In genomic region chr12:56521209-56521589, GRCh38 we compare ENCODE assay signal across 9 cellular contexts. TPM values are rescaled to one million over a fixed set of nuclear protein-coding genes. Genes with fewer than 3 reads are reported as not detected.
DNase-seq lines count a peak whose midpoint lies in the region; ATAC-seq, FAIRE-seq and TF ChIP-seq lines count a peak whose summit lies in the region.
"Had no signal": no experiment of that assay in that cellular context is flagged by ENCODE, and none has a peak within 500 bp of the region (broad histone marks: within the 10 kb centered on the region; RNA-seq: fewer than 3 reads in every experiment).

No MANE protein-coding gene starts in this region.

- H3K79me2 ChIP-seq in GM12878 (ENCODE audit: control insufficient read depth, insufficient read depth, low read length): no peaks in the 10 kb centered on the region

- CTCF ChIA-PET in activated CD4-positive, alpha-beta T cell treated with anti-CD3 and anti-CD28 coated beads, Interleukin-2, amount 10 ng/mL, durations not matched to agents 7 days and 5 days (lab: Charles Lee): interaction anchor here (0.6 to 1.6 kb wide), 6 partner anchors 9 to 62 kb away, joined by 3 to 6 read pairs (median 4); no protein-coding TSS in a partner anchor
- CTCF ChIA-PET in GM12878 (lab: Yijun Ruan, JAX): interaction anchor here (0.7 to 3.6 kb wide), 8 partner anchors 16 to 115 kb away, joined by 3 to 18 read pairs (median 4); no protein-coding TSS in a partner anchor

- DNase-seq in activated CD4-positive, alpha-beta T cell treated with anti-CD3 and anti-CD28 coated beads, Interleukin-2, amount 10 ng/mL, durations not matched to agents 7 days and 5 days: no peak
- DNase-seq in activated CD4-positive, alpha-beta T cell treated with anti-CD3 and anti-CD28 coated beads for 1 hour: no peak
- DNase-seq in GM12878 (ENCODE audit: low read depth, low spot score) (no peak), right lobe of liver (no peak), tibial artery (no peak), LoVo (ENCODE audit: low spot score) (no peak), mesenteric fat pad (ENCODE audit: low spot score) (no peak)
- DNase-seq: DMS153 had no signal

- H3K9me3 ChIP-seq in GM12878 (replicated peaks; ENCODE audit: control insufficient read depth, insufficient read depth, low read length): no peaks in the 10 kb centered on the region
- H3K9me3 ChIP-seq in right lobe of liver: no peaks in the 10 kb centered on the region
- H3K9me3 ChIP-seq in tibial artery: no peaks in the 10 kb centered on the region

- H3K27me3 Mint-ChIP-seq in activated CD4-positive, alpha-beta T cell treated with anti-CD3 and anti-CD28 coated beads, Interleukin-2, amount 10 ng/mL, durations not matched to agents 7 days and 5 days: no peaks in the 10 kb centered on the region

- H3K4me3 Mint-ChIP-seq in activated CD4-positive, alpha-beta T cell treated with anti-CD3 and anti-CD28 coated beads, Interleukin-2, amount 10 ng/mL, durations not matched to agents 7 days and 5 days: peak overlapping the region; percentile 87

- FAIRE-seq in GM12878 (lab: Jason Lieb, UNC): no peak

- H3K36me3 Mint-ChIP-seq in activated CD4-positive, alpha-beta T cell treated with anti-CD3 and anti-CD28 coated beads, Interleukin-2, amount 10 ng/mL, durations not matched to agents 7 days and 5 days (ENCODE audit: low read depth): no peaks in the 10 kb centered on the region

- H3K27ac ChIP-seq in GM12878 (ENCODE audit: control insufficient read depth, insufficient read depth): no peak overlapping the region
- H3K27ac ChIP-seq in right lobe of liver: peak overlapping the region; percentile 13 to 71 (median 35)
- peak overlapping the region; percentile 89 for H3K27ac ChIP-seq in tibial artery

- no peak overlapping the region; the same call in 1 of the 2 replicates for H3K9ac ChIP-seq in GM12878 (ENCODE audit: control insufficient read depth, insufficient read depth, low read length)

- H3K27ac Mint-ChIP-seq in activated CD4-positive, alpha-beta T cell treated with anti-CD3 and anti-CD28 coated beads, Interleukin-2, amount 10 ng/mL, durations not matched to agents 7 days and 5 days: no peak overlapping the region

- H3K9me3 Mint-ChIP-seq in activated CD4-positive, alpha-beta T cell treated with anti-CD3 and anti-CD28 coated beads, Interleukin-2, amount 10 ng/mL, durations not matched to agents 7 days and 5 days: no peaks in the 10 kb centered on the region

- no peak for TF ChIP-seq POLR2A in GM12878 (IDR thresholded peaks at IDR 0.05; ENCODE audit: low read depth, low read length)
- no peak for TF ChIP-seq POLR2A in right lobe of liver (IDR thresholded peaks at IDR 0.05)

- WGBS in GM12878 (ENCODE audit: insufficient coverage, insufficient replicate concordance, low lambda C conversion rate, missing lambda C conversion rate): 55% methylated on average over 3 of the region's 8 CpGs
- WGBS in right lobe of liver (ENCODE audit: insufficient coverage, low coverage, low lambda C conversion rate, missing lambda C conversion rate): 52% methylated on average over 7 of the region's 8 CpGs

- H3K4me1 Mint-ChIP-seq in activated CD4-positive, alpha-beta T cell treated with anti-CD3 and anti-CD28 coated beads, Interleukin-2, amount 10 ng/mL, durations not matched to agents 7 days and 5 days: peaks cover 35% of the 10 kb centered on the region

- H3K4me2 ChIP-seq in GM12878 (ENCODE audit: control insufficient read depth, insufficient read depth): peak overlapping the region; percentile 25; the same call in 1 of the 2 replicates

- RAD21 ChIA-PET in GM12878 (lab: Charles Lee; ENCODE audit: unreplicated experiment): interaction anchor here (0.6 to 1.5 kb wide), 4 partner anchors 9 to 116 kb away, joined by 3 to 11 read pairs (median 4); no protein-coding TSS in a partner anchor

- H3K4me1 ChIP-seq in GM12878 (ENCODE audit: control insufficient read depth, insufficient read depth, low read length) (peaks cover 4% of the 10 kb centered on the region; the same call in 1 of the 2 replicates), right lobe of liver (no peaks in the 10 kb centered on the region), tibial artery (peaks cover 0 to 56% (median 32%) of the 10 kb centered on the region in 4 donors)

- in situ Hi-C loops in GM12878 (cut with MboI): loop anchor here (5.0 kb wide), 1 partner anchor 71 kb away; no protein-coding TSS in a partner anchor

- ATAC-seq in GM12878: no peak
- peak; percentile 26 to 40 (median 32) for ATAC-seq in right lobe of liver
- no peak for ATAC-seq in GM19452 (IDR thresholded peaks at IDR 0.05; ENCODE audit: unreplicated experiment)

- H4K20me1 ChIP-seq in GM12878 (ENCODE audit: control insufficient read depth, insufficient read depth): no peaks in the 10 kb centered on the region

- SMC1A ChIA-PET in GM12878 (lab: Charles Lee; ENCODE audit: uncharacterized antibody, unreplicated experiment): interaction anchor here (0.6 to 2.7 kb wide), 10 partner anchors 10 to 237 kb away, joined by 3 to 10 read pairs (median 3); no protein-coding TSS in a partner anchor

- H3K4me3 ChIP-seq in GM12878: peak overlapping the region; percentile 55; the same call in 1 of the 2 replicates
- H3K4me3 ChIP-seq in right lobe of liver: peak overlapping the region; percentile 23 to 47 (median 28)
- peak overlapping the region; percentile 62 to 74 for H3K4me3 ChIP-seq in tibial artery

- intact Hi-C loops in GM12878 (cut with micrococcal nuclease; ENCODE audit: unreplicated experiment) (no loop called here), right lobe of liver (cut with DNase I) (loop anchor here in 1 of 2 donors (5.0 kb wide), 1 partner anchor 51 kb away; no protein-coding TSS in a partner anchor), tibial artery (cut with DNase I; ENCODE audit: low total_unique reads) (no loop called here)

- no peak for TF ChIP-seq EP300 in GM12878 (IDR thresholded peaks at IDR 0.05; ENCODE audit: borderline replicate concordance in 1 of 2, control insufficient read depth in 1 of 2, low read depth in 2 of 2, low read length in 2 of 2)

- TF ChIP-seq RAD21 in GM12878 (IDR thresholded peaks at IDR 0.05; ENCODE audit: insufficient read depth, low read depth, low read length): no peak

- no peaks in the 10 kb centered on the region; a peak in 1 of 4 replicates for H3K27me3 ChIP-seq in GM12878 (replicated peaks in 1 of 2; ENCODE audit: control insufficient read depth in 2 of 2, insufficient read depth in 2 of 2, low read length in 1 of 2)
- H3K27me3 ChIP-seq in right lobe of liver: no peaks in the 10 kb centered on the region
- no peaks in the 10 kb centered on the region for H3K27me3 ChIP-seq in tibial artery

- no TSS peak for BruUV-seq in GM12878 (replicated peaks; lab: Mats Ljungman, UMichigan)

- peak overlapping the region; percentile 69 for H2AFZ ChIP-seq in GM12878 (ENCODE audit: control insufficient read depth, low read depth, low read length)

- POLR2A ChIA-PET in activated CD4-positive, alpha-beta T cell treated with anti-CD3 and anti-CD28 coated beads, Interleukin-2, amount 10 ng/mL, durations not matched to agents 7 days and 5 days (lab: Charles Lee): interaction anchor here (0.6 to 0.7 kb wide), 3 partner anchors 14 to 73 kb away, joined by 3 to 5 read pairs (median 3); no protein-coding TSS in a partner anchor
- POLR2A ChIA-PET in GM12878 (lab: Charles Lee): interaction anchor here (0.5 to 1.9 kb wide), 9 partner anchors 45 to 791 kb away, joined by 3 to 7 read pairs (median 4); partner anchors contain the start of gene BAZ2A

- no peaks in the 10 kb centered on the region for H3K36me3 ChIP-seq in GM12878 (ENCODE audit: control insufficient read depth in 2 of 2, insufficient read depth in 2 of 2, low read length in 1 of 2)
- H3K36me3 ChIP-seq in right lobe of liver: no peaks in the 10 kb centered on the region
- H3K36me3 ChIP-seq in tibial artery: no peaks in the 10 kb centered on the region

- TF ChIP-seq CTCF in GM12878 (IDR thresholded peaks at IDR 0.05 in 2 of 3, conservative IDR thresholded peaks at IDR 0.05 in 1 of 3; ENCODE audit: control insufficient read depth in 2 of 3, extremely low read depth in 1 of 3, insufficient read depth in 1 of 3, low read depth in 3 of 3, low read length in 3 of 3) (no peak), right lobe of liver (IDR thresholded peaks at IDR 0.05) (no peak), tibial artery (IDR thresholded peaks at IDR 0.05) (no peak)

RNA-seq across cellular contexts. Expression of gene RBMS2, which starts 0.4 kb away (rescaled TPM):
- 1 to 10 TPM; 4.5 to 6.0 TPM for total RNA-seq in activated CD4-positive, alpha-beta T cell treated with anti-CD3 and anti-CD28 coated beads, Interleukin-2, amount 10 ng/mL, durations not matched to agents 7 days and 5 days
- 3.9 and 4.8 TPM in 2 replicates for total RNA-seq in GM12878 (2013; cell fraction: nucleolus; rRNA removed)
- total RNA-seq in GM12878 (2014; rRNA removed) (1.5 and 1.6 TPM in 2 replicates), GM12878 (2014; rRNA removed; fragmentation: Illumina TruSeq; extraction: Trizol) (2.1 and 2.2 TPM in 2 replicates), GM12878 (2021) (7.1 and 7.2 TPM in 2 replicates), right lobe of liver (1 to 10 TPM; 3.4 to 6.4 (median 4.3) TPM), mesenteric fat pad (63.1 TPM)
- 1.3 TPM for polyA plus RNA-seq in GM12878 (2011; ENCODE audit: low read depth)
- polyA plus RNA-seq in GM12878 (2011; rRNA removed) (0.40 and 0.56 TPM in 2 replicates), GM12878 (2014; fragmentation: Illumina TruSeq; extraction: Trizol) (5.6 and 6.0 TPM in 2 replicates), GM12878 (2014; fragmentation: Nextera tagmentation; extraction: Ambion mirVana) (1 to 10 TPM in 1 of 2 experiments, under 1 TPM in 1; 0.90 to 1.1 TPM), GM12878 (2014; rRNA removed) (3.1 and 3.9 TPM in 2 replicates), GM12878 (2016; fragmentation: Nextera tagmentation; extraction: Ambion mirVana) (1 to 10 TPM; 2.7 to 3.2 TPM)
- polyA plus RNA-seq in GM12878 (2011; cell fraction: cytosol; rRNA removed): 0.46 and 0.59 TPM in 2 replicates
- polyA plus RNA-seq in GM12878 (2011; cell fraction: nucleus; rRNA removed): 0.43 and 0.48 TPM in 2 replicates
- 2.2 and 6.9 TPM in 2 replicates for polyA plus RNA-seq in GM12878 (2012)
- polyA minus RNA-seq in GM12878 (2011; rRNA and poly(A)+ RNA removed): 3.2 and 20.0 TPM in 2 replicates
- polyA minus RNA-seq in GM12878 (2011; cell fraction: cytosol; rRNA and poly(A)+ RNA removed): 0.53 and 1.1 TPM in 2 replicates
- polyA minus RNA-seq in GM12878 (2011; cell fraction: nucleus; rRNA and poly(A)+ RNA removed): 0.19 and 0.36 TPM in 2 replicates

RNA-seq across cellular contexts. Expression of gene GLS2, which starts 33.2 kb away (rescaled TPM):
- total RNA-seq in activated CD4-positive, alpha-beta T cell treated with anti-CD3 and anti-CD28 coated beads, Interleukin-2, amount 10 ng/mL, durations not matched to agents 7 days and 5 days: 1 to 10 TPM; 1.1 to 1.9 TPM
- total RNA-seq in GM12878 (2013; cell fraction: nucleolus; rRNA removed): 5.2 and 6.4 TPM in 2 replicates
- total RNA-seq in GM12878 (2014; rRNA removed) (4.1 and 4.6 TPM in 2 replicates), GM12878 (2014; rRNA removed; fragmentation: Illumina TruSeq; extraction: Trizol) (3.1 TPM in 2 replicates), GM12878 (2021) (3.4 and 3.7 TPM in 2 replicates), right lobe of liver (100 to 1,000 TPM in 2 of 6 experiments, 10 to 100 TPM in 4; 37.2 to 267 (median 72.7) TPM), mesenteric fat pad (not detected)
- polyA plus RNA-seq in GM12878 (2011; ENCODE audit: low read depth): 1.6 TPM
- polyA plus RNA-seq in GM12878 (2011; rRNA removed) (2.1 and 2.4 TPM in 2 replicates), GM12878 (2014; fragmentation: Illumina TruSeq; extraction: Trizol) (2.6 and 3.1 TPM in 2 replicates), GM12878 (2014; fragmentation: Nextera tagmentation; extraction: Ambion mirVana) (1 to 10 TPM in 1 of 2 experiments, under 1 TPM in 1; 0.64 to 1.4 TPM), GM12878 (2014; rRNA removed) (3.8 and 4.9 TPM in 2 replicates), GM12878 (2016; fragmentation: Nextera tagmentation; extraction: Ambion mirVana) (1 to 10 TPM; 5.2 to 6.4 TPM)
- 3.1 and 3.8 TPM in 2 replicates for polyA plus RNA-seq in GM12878 (2011; cell fraction: cytosol; rRNA removed)
- polyA plus RNA-seq in GM12878 (2011; cell fraction: nucleus; rRNA removed): 6.5 and 7.2 TPM in 2 replicates
- polyA plus RNA-seq in GM12878 (2012): 2.9 and 3.4 TPM in 2 replicates
- polyA minus RNA-seq in GM12878 (2011; rRNA and poly(A)+ RNA removed): 2.0 and 3.3 TPM in 2 replicates
- polyA minus RNA-seq in GM12878 (2011; cell fraction: cytosol; rRNA and poly(A)+ RNA removed): 0.83 and 2.1 TPM in 2 replicates
- polyA minus RNA-seq in GM12878 (2011; cell fraction: nucleus; rRNA and poly(A)+ RNA removed): 1.2 and 1.3 TPM in 2 replicates

RNA-seq across cellular contexts. Expression of gene SPRYD4, which starts 52.8 kb away (rescaled TPM):
- 1 to 10 TPM; 3.8 to 3.9 TPM for total RNA-seq in activated CD4-positive, alpha-beta T cell treated with anti-CD3 and anti-CD28 coated beads, Interleukin-2, amount 10 ng/mL, durations not matched to agents 7 days and 5 days
- total RNA-seq in GM12878 (2013; cell fraction: nucleolus; rRNA removed): 21.2 and 23.3 TPM in 2 replicates
- total RNA-seq in GM12878 (2014; rRNA removed) (4.1 and 4.4 TPM in 2 replicates), GM12878 (2014; rRNA removed; fragmentation: Illumina TruSeq; extraction: Trizol) (4.2 and 4.7 TPM in 2 replicates), GM12878 (2021) (4.3 and 5.0 TPM in 2 replicates), right lobe of liver (10 to 100 TPM in 1 of 6 experiments, 1 to 10 TPM in 5; 4.7 to 11.1 (median 7.8) TPM), mesenteric fat pad (3.0 TPM)
- 2.7 TPM for polyA plus RNA-seq in GM12878 (2011; ENCODE audit: low read depth)
- polyA plus RNA-seq in GM12878 (2011; rRNA removed) (5.4 and 5.9 TPM in 2 replicates), GM12878 (2014; fragmentation: Illumina TruSeq; extraction: Trizol) (4.7 and 5.0 TPM in 2 replicates), GM12878 (2014; fragmentation: Nextera tagmentation; extraction: Ambion mirVana) (1 to 10 TPM; 4.8 to 6.0 TPM), GM12878 (2014; rRNA removed) (4.7 and 5.5 TPM in 2 replicates), GM12878 (2016; fragmentation: Nextera tagmentation; extraction: Ambion mirVana) (1 to 10 TPM; 5.3 to 6.0 TPM)
- polyA plus RNA-seq in GM12878 (2011; cell fraction: cytosol; rRNA removed): 5.2 and 5.4 TPM in 2 replicates
- polyA plus RNA-seq in GM12878 (2011; cell fraction: nucleus; rRNA removed): 6.5 and 6.8 TPM in 2 replicates
- polyA plus RNA-seq in GM12878 (2012): 2.6 and 3.6 TPM in 2 replicates
- 8.6 and 10.6 TPM in 2 replicates for polyA minus RNA-seq in GM12878 (2011; rRNA and poly(A)+ RNA removed)
- polyA minus RNA-seq in GM12878 (2011; cell fraction: cytosol; rRNA and poly(A)+ RNA removed): 1.1 and 1.2 TPM in 2 replicates
- 7.0 and 11.4 TPM in 2 replicates for polyA minus RNA-seq in GM12878 (2011; cell fraction: nucleus; rRNA and poly(A)+ RNA removed)

Comparison
In these comparisons a context has a peak if more than half of its experiments do, and no peak if none do; other contexts are left out.
1. ATAC-seq: peak in right lobe of liver (4 of 4); none in GM12878 (single experiment) and GM19452 (single experiment).
2. RNA of gene GLS2, which starts 33.2 kb away (total RNA-seq): 37.2 to 267 TPM in right lobe of liver; 3.1 to 6.4 TPM in GM12878, 1.1 to 1.9 TPM in activated CD4-positive, alpha-beta T cell treated with anti-CD3 and anti-CD28 coated beads, Interleukin-2, amount 10 ng/mL, durations not matched to agents 7 days and 5 days and not detected in mesenteric fat pad (single experiment); every median in the first group is over 4 times any median in the second.
3. Peak in every context shown above with its lines, with median percentiles within 50 percentile points of each other: H3K4me3 ChIP-seq.